In genomic region chr1:16430598-16430997, GRCh38 we compare ENCODE assay signal across 18 cellular contexts. TPM values are rescaled to one million over a fixed set of nuclear protein-coding genes. Genes with fewer than 3 reads are reported as not detected.
DNase-seq lines count a peak whose midpoint lies in the region; ATAC-seq, FAIRE-seq and TF ChIP-seq lines count a peak whose summit lies in the region.
"Had no signal": no experiment of that assay in that cellular context is flagged by ENCODE, and none has a peak within 500 bp of the region (broad histone marks: within the 10 kb centered on the region; RNA-seq: fewer than 3 reads in every experiment).

No MANE protein-coding gene starts in this region.

- BruUV-seq in MCF 10A (replicated peaks; lab: Mats Ljungman, UMichigan): no TSS peak

- H3K27me3 ChIP-seq in breast epithelium: no peaks in the 10 kb centered on the region
- H3K27me3 ChIP-seq in small intestine (ENCODE audit: control insufficient read depth in 2 of 2, insufficient read depth in 2 of 2, low read length in 2 of 2): no peaks in the 10 kb centered on the region
- H3K27me3 ChIP-seq: uterus had no signal

- no peaks in the 10 kb centered on the region for H3K9me3 Mint-ChIP-seq in MCF 10A (ENCODE audit: unreplicated experiment)
- peaks cover 4% of the 10 kb centered on the region; the same call in 1 of the 2 replicates for H3K9me3 Mint-ChIP-seq in WTC11
- H3K9me3 Mint-ChIP-seq in T-helper 2 cell treated with Interferon-gamma antibody and Interleukin-4, amounts not matched to agents 5 μg/mL and 100 μg/mL, for 36 hours: no peaks in the 10 kb centered on the region
- H3K9me3 Mint-ChIP-seq: stimulated activated effector memory CD8-positive, alpha-beta T cell treated with anti-CD3 and anti-CD28 coated beads, Interleukin-12 subunit alpha, Interleukin-12 subunit beta, amount 100 ng/mL, for 72 hours had no signal

- no peak for FAIRE-seq in small intestine (lab: Jason Lieb, UNC)
- FAIRE-seq: keratinocyte had no signal

- CTCF ChIA-PET in MCF 10A (lab: Yijun Ruan, JAX): interaction anchor here (0.5 kb wide), 1 partner anchor 73 kb away, joined by 3 read pairs; no protein-coding TSS in a partner anchor
- CTCF ChIA-PET in WTC11 (lab: Charles Lee): interaction anchor here (0.6 to 2.2 kb wide), 6 partner anchors 9 to 348 kb away, joined by 3 to 6 read pairs (median 4); partner anchors contain the start of genes FBXO42 and NECAP2

- H3K27ac ChIP-seq in breast epithelium (no peak overlapping the region), small intestine (ENCODE audit: low read depth in 1 of 2, low read length in 1 of 2) (no peak overlapping the region)
- H3K27ac ChIP-seq: uterus had no signal

- 77 to 82% (median 78%) methylated on average over 3 of the region's 3 CpGs for WGBS in small intestine, 3 donors

- no peak overlapping the region for H3K4me3 Mint-ChIP-seq in MCF 10A (ENCODE audit: unreplicated experiment)
- no peak overlapping the region for H3K4me3 Mint-ChIP-seq in WTC11
- no peak overlapping the region for H3K4me3 Mint-ChIP-seq in T-helper 2 cell treated with Interferon-gamma antibody and Interleukin-4, amounts not matched to agents 5 μg/mL and 100 μg/mL, for 36 hours
- H3K4me3 Mint-ChIP-seq: stimulated activated effector memory CD8-positive, alpha-beta T cell treated with anti-CD3 and anti-CD28 coated beads, Interleukin-12 subunit alpha, Interleukin-12 subunit beta, amount 100 ng/mL, for 72 hours had no signal

- no peak overlapping the region for H3K27ac Mint-ChIP-seq in MCF 10A (ENCODE audit: low read depth, unreplicated experiment)
- peak overlapping the region; percentile 1; the same call in 1 of the 2 replicates for H3K27ac Mint-ChIP-seq in WTC11
- no peak overlapping the region for H3K27ac Mint-ChIP-seq in T-helper 2 cell treated with Interferon-gamma antibody and Interleukin-4, amounts not matched to agents 5 μg/mL and 100 μg/mL, for 36 hours
- H3K27ac Mint-ChIP-seq: stimulated activated effector memory CD8-positive, alpha-beta T cell treated with anti-CD3 and anti-CD28 coated beads, Interleukin-12 subunit alpha, Interleukin-12 subunit beta, amount 100 ng/mL, for 72 hours had no signal

- DNase-seq in MCF 10A (ENCODE audit: unreplicated experiment) (peak; percentile 23), breast epithelium (ENCODE audit: low spot score in 2 of 2) (no peak), NAMALWA (ENCODE audit: low spot score) (peak; percentile 68), WTC11 (ENCODE audit: low spot score) (no peak), small intestine (peak; percentile 3), islet precursor cell (no peak), SIG-M5 (lab: John Stamatoyannopoulos, UW) (no peak)
- DNase-seq in T-helper 2 cell treated with Interferon-gamma antibody and Interleukin-4, amounts not matched to agents 5 μg/mL and 100 μg/mL, for 36 hours (ENCODE audit: low spot score): no peak
- DNase-seq: activated CD4-positive, alpha-beta T cell treated with anti-CD3 and anti-CD28 coated beads for 48 hours; activated T-cell treated with anti-CD3 and anti-CD28 coated beads, Interleukin-2, amount 50 U/mL, for 48 hours; amniotic stem cell; NCI-H187; NK-92 treated with Interleukin-12 subunit alpha and Interleukin-12 subunit beta, amount 100 ng/mL, for 24 hours; stimulated activated CD4-positive, alpha-beta T cell treated with anti-CD3 and anti-CD28 coated beads, Interleukin-2, amount 100 ng/mL, for 48 hours; uterus had no signal

- H3K4me3 ChIP-seq in breast epithelium: no peak overlapping the region
- H3K4me3 ChIP-seq in small intestine (ENCODE audit: low read depth in 1 of 2, low read length in 2 of 2): no peak overlapping the region
- H3K4me3 ChIP-seq: uterus had no signal

- TF ChIP-seq POLR2A in breast epithelium (IDR thresholded peaks at IDR 0.05): no peak

- H3K36me3 Mint-ChIP-seq in MCF 10A (ENCODE audit: insufficient read depth, unreplicated experiment) (no peaks in the 10 kb centered on the region), WTC11 (no peaks in the 10 kb centered on the region)
- H3K36me3 Mint-ChIP-seq in T-helper 2 cell treated with Interferon-gamma antibody and Interleukin-4, amounts not matched to agents 5 μg/mL and 100 μg/mL, for 36 hours (ENCODE audit: low read depth): no peaks in the 10 kb centered on the region
- H3K36me3 Mint-ChIP-seq: stimulated activated effector memory CD8-positive, alpha-beta T cell treated with anti-CD3 and anti-CD28 coated beads, Interleukin-12 subunit alpha, Interleukin-12 subunit beta, amount 100 ng/mL, for 72 hours had no signal

- H3K4me1 ChIP-seq in breast epithelium: no peaks in the 10 kb centered on the region
- no peaks in the 10 kb centered on the region for H3K4me1 ChIP-seq in small intestine (ENCODE audit: control insufficient read depth in 2 of 2, insufficient read depth in 1 of 2, low read depth in 1 of 2, low read length in 1 of 2)
- H3K4me1 ChIP-seq: uterus had no signal

- TF ChIP-seq CTCF in MCF 10A (IDR thresholded peaks at IDR 0.05; ENCODE audit: unreplicated experiment) (no peak), breast epithelium (IDR thresholded peaks at IDR 0.05) (no peak), WTC11 (IDR thresholded peaks at IDR 0.05) (no peak)

- intact Hi-C loops in MCF 10A (cut with micrococcal nuclease) (no loop called here), breast epithelium (cut with DNase I; ENCODE audit: low total_unique reads) (no loop called here)

- H3K9me3 ChIP-seq in breast epithelium (no peaks in the 10 kb centered on the region), small intestine (ENCODE audit: control insufficient read depth, low read depth) (no peaks in the 10 kb centered on the region)
- H3K9me3 ChIP-seq: uterus had no signal

- H3K4me1 Mint-ChIP-seq in MCF 10A (ENCODE audit: insufficient read depth, unreplicated experiment) (no peaks in the 10 kb centered on the region), WTC11 (peaks cover 4% of the 10 kb centered on the region)
- peaks cover 4% of the 10 kb centered on the region for H3K4me1 Mint-ChIP-seq in T-helper 2 cell treated with Interferon-gamma antibody and Interleukin-4, amounts not matched to agents 5 μg/mL and 100 μg/mL, for 36 hours (ENCODE audit: low read depth)
- H3K4me1 Mint-ChIP-seq: stimulated activated effector memory CD8-positive, alpha-beta T cell treated with anti-CD3 and anti-CD28 coated beads, Interleukin-12 subunit alpha, Interleukin-12 subunit beta, amount 100 ng/mL, for 72 hours had no signal

- H3K27me3 Mint-ChIP-seq in MCF 10A (ENCODE audit: insufficient read depth, unreplicated experiment) (no peaks in the 10 kb centered on the region), WTC11 (ENCODE audit: low read depth) (peaks cover 2% of the 10 kb centered on the region; the same call in 1 of the 2 replicates)
- peaks cover 2% of the 10 kb centered on the region for H3K27me3 Mint-ChIP-seq in T-helper 2 cell treated with Interferon-gamma antibody and Interleukin-4, amounts not matched to agents 5 μg/mL and 100 μg/mL, for 36 hours (ENCODE audit: low read depth)

- peak; percentile 94 for ATAC-seq in WTC11
- ATAC-seq: stimulated activated effector memory CD8-positive, alpha-beta T cell treated with anti-CD3 and anti-CD28 coated beads, Interleukin-12 subunit alpha, Interleukin-12 subunit beta, amount 100 ng/mL, for 72 hours had no signal

- POLR2A ChIA-PET in MCF 10A (lab: Yijun Ruan, JAX) (interaction anchor here (2.0 kb wide), 1 partner anchor 10 kb away, joined by 4 read pairs; the partner anchor contains the start of gene NECAP2), WTC11 (lab: Charles Lee) (interaction anchor here (0.7 kb wide), 1 partner anchor 193 kb away, joined by 6 read pairs; no protein-coding TSS in a partner anchor)

- no peaks in the 10 kb centered on the region for H3K36me3 ChIP-seq in breast epithelium
- H3K36me3 ChIP-seq in small intestine (ENCODE audit: control insufficient read depth in 2 of 2, insufficient read depth in 2 of 2, low read length in 2 of 2): no peaks in the 10 kb centered on the region
- H3K36me3 ChIP-seq: uterus had no signal

TF ChIP-seq in WTC11, 78 proteins besides CTCF, POLR2A, EP300 and RAD21 (continues in another document):
- TF ChIP-seq CBFB (CRISPR knock-in tag; IDR thresholded peaks at IDR 0.05; ENCODE audit: low read depth) (no peak), JUN (CRISPR knock-in tag; IDR thresholded peaks at IDR 0.05) (no peak), AFF4 (CRISPR knock-in tag; IDR thresholded peaks at IDR 0.05; ENCODE audit: borderline replicate concordance) (no peak), TP53 (CRISPR knock-in tag; IDR thresholded peaks at IDR 0.05) (no peak), JAZF1 (CRISPR knock-in tag; IDR thresholded peaks at IDR 0.05) (no peak)

RNA-seq across cellular contexts. Expression of gene SPATA21, which starts 6.6 kb away (rescaled TPM):
- total RNA-seq in MCF 10A (2022) (not detected in 2 replicates), breast epithelium (not detected), WTC11 (2021) (0.07 to 0.41 TPM in 2 of 3 replicates, not detected in the other)
- polyA plus RNA-seq in small intestine: under 1 TPM; 0.18 to 0.27 (median 0.22) TPM
- total RNA-seq: dermis microvascular lymphatic vessel endothelial cell had no signal

RNA-seq across cellular contexts. Expression of gene NECAP2, which starts 9.9 kb away (rescaled TPM):
- total RNA-seq in MCF 10A (2022): 34.1 and 41.4 TPM in 2 replicates
- total RNA-seq in breast epithelium: 10 to 100 TPM; 61.2 to 64.0 (median 62.9) TPM
- total RNA-seq in WTC11 (2021): 29.8 to 33.9 TPM (median 30.4 TPM) in 3 replicates
- 10 to 100 TPM; 36.0 to 41.9 (median 41.0) TPM for polyA plus RNA-seq in small intestine

Comparison
In these comparisons a context has a peak if more than half of its experiments do, and no peak if none do; other contexts are left out.
1. DNase-seq: peak in MCF 10A (single experiment), NAMALWA (single experiment) and small intestine (single experiment); none in breast epithelium (0 of 2), WTC11 (single experiment), islet precursor cell (single experiment), T-helper 2 cell treated with Interferon-gamma antibody and Interleukin-4, amounts not matched to agents 5 μg/mL and 100 μg/mL, for 36 hours (single experiment) and SIG-M5 (single experiment).